9 cellular contexts compared by ENCODE assay signal in the genomic region with DNA sequence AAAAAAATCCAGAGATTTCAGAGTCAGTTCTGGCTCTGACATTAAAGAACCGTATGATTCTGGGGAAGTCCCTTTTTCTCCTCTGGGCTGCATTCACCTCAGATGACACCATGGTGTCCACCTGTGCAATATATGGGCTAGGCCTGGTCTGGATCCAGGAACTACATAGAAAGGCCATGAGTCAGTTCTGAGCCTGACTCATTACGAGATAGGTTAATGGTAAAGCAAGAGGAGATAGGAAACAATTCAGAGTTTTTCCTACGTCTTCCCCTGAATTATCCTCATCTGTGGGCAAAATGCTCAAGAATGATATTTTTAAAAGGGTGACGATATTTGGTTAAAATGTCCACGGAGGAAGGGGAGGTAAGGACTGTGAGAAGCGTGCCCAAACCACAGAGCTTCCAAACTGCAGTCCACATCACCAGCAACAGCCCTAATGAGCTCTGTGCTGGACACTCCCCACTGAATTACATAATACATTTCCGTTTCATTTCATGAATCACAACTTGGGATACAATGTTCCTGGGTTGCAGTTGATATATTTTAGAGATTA.
A peak's percentile ranks its signal among the peaks of the same experiment; 100 is the strongest.
DNase-seq lines count a peak whose midpoint lies in the region; ATAC-seq and TF ChIP-seq lines count a peak whose summit lies in the region.
"Had no signal": no experiment of that assay in that cellular context is flagged by ENCODE, and none has a peak within 500 bp of the region (broad histone marks: within the 10 kb centered on the region; RNA-seq: fewer than 3 reads in every experiment).

No MANE protein-coding gene starts in this region.

- H3K4me3 Mint-ChIP-seq in activated CD4-positive, alpha-beta T cell treated with anti-CD3 and anti-CD28 coated beads, Interleukin-2, amount 10 ng/mL, durations not matched to agents 24 days and 14 days, result no peak overlapping the region

- no peaks in the 10 kb centered on the region for H3K9me3 Mint-ChIP-seq in activated CD4-positive, alpha-beta T cell treated with anti-CD3 and anti-CD28 coated beads, Interleukin-2, amount 10 ng/mL, durations not matched to agents 24 days and 14 days

- H3K27me3 ChIP-seq in SJCRH30 (no peaks in the 10 kb centered on the region), gastrocnemius medialis (no peaks in the 10 kb centered on the region)

- peak; percentile 40 for ATAC-seq in GM21717 (IDR thresholded peaks at IDR 0.05; ENCODE audit: unreplicated experiment)
- ATAC-seq in gastrocnemius medialis, result peak; percentile 96 to 98
- ATAC-seq in HG03025 (IDR thresholded peaks at IDR 0.05; ENCODE audit: low FRiP score, unreplicated experiment), result no peak
- ATAC-seq in GM18867 (IDR thresholded peaks at IDR 0.05; ENCODE audit: unreplicated experiment), result no peak

- H3K9me3 ChIP-seq in SJCRH30 (replicated peaks) (0 out of 2 replicates have a peak, but pooled peaks cover 2% of the 10 kb centered on the region), gastrocnemius medialis (no peaks in the 10 kb centered on the region)

- no peak for TF ChIP-seq CTCF in fibroblast of villous mesenchyme (IDR thresholded peaks at IDR 0.05; ENCODE audit: insufficient read depth, low read depth, low read length)
- TF ChIP-seq CTCF in gastrocnemius medialis (IDR thresholded peaks at IDR 0.05 in 4 of 5, conservative IDR thresholded peaks at IDR 0.05 in 1 of 5), result no peak

- H3K27ac ChIP-seq in SJCRH30 (peak overlapping the region; percentile 38), gastrocnemius medialis (peak overlapping the region; percentile 13 to 63 (median 54))

- DNase-seq in SJCRH30 (peak; percentile 47 to 56), fibroblast of villous mesenchyme (ENCODE audit: low read depth) (peak; percentile 91), gastrocnemius medialis (peak; percentile 45 to 61), T-helper 1 cell (no peak)
- no peak for DNase-seq in activated CD4-positive, alpha-beta T cell treated with anti-CD3 and anti-CD28 coated beads, Interleukin-2, amount 10 ng/mL, durations not matched to agents 24 days and 14 days
- DNase-seq: stimulated activated CD4-positive, alpha-beta T cell treated with anti-CD3 and anti-CD28 coated beads, Interleukin-2, amount 100 ng/mL, for 24 hours had no signal

- peaks cover 6% of the 10 kb centered on the region for H3K27me3 Mint-ChIP-seq in activated CD4-positive, alpha-beta T cell treated with anti-CD3 and anti-CD28 coated beads, Interleukin-2, amount 10 ng/mL, durations not matched to agents 24 days and 14 days

- H3K4me3 ChIP-seq in SJCRH30, result no peak overlapping the region
- H3K4me3 ChIP-seq in fibroblast of villous mesenchyme (ENCODE audit: low read depth, low read length), result peak overlapping the region; percentile 1
- H3K4me3 ChIP-seq in gastrocnemius medialis, result no peak overlapping the region

- no peak for TF ChIP-seq POLR2A in gastrocnemius medialis (IDR thresholded peaks at IDR 0.05)

- H3K27ac Mint-ChIP-seq in activated CD4-positive, alpha-beta T cell treated with anti-CD3 and anti-CD28 coated beads, Interleukin-2, amount 10 ng/mL, durations not matched to agents 24 days and 14 days, result no peak overlapping the region

- H3K4me1 Mint-ChIP-seq in activated CD4-positive, alpha-beta T cell treated with anti-CD3 and anti-CD28 coated beads, Interleukin-2, amount 10 ng/mL, durations not matched to agents 24 days and 14 days, result no peaks in the 10 kb centered on the region

- H3K36me3 Mint-ChIP-seq in activated CD4-positive, alpha-beta T cell treated with anti-CD3 and anti-CD28 coated beads, Interleukin-2, amount 10 ng/mL, durations not matched to agents 24 days and 14 days (ENCODE audit: low read depth), result no peaks in the 10 kb centered on the region

- no peaks in the 10 kb centered on the region for H3K36me3 ChIP-seq in SJCRH30
- no peaks in the 10 kb centered on the region for H3K36me3 ChIP-seq in gastrocnemius medialis

- intact Hi-C loops in gastrocnemius medialis (cut with DNase I; ENCODE audit: low total_unique reads), result loop anchor here (5.0 kb wide), 1 partner anchor 319 kb away; no protein-coding TSS in a partner anchor
- intact Hi-C loops in activated CD4-positive, alpha-beta T cell treated with anti-CD3 and anti-CD28 coated beads, Interleukin-2, amount 10 ng/mL, durations not matched to agents 24 days and 14 days (cut with micrococcal nuclease), result no loop called here

- H3K4me1 ChIP-seq in SJCRH30 (peaks cover 10% of the 10 kb centered on the region; the same call in 1 of the 2 replicates), gastrocnemius medialis (peaks cover 11 to 12% of the 10 kb centered on the region in 2 donors)

- in situ Hi-C loops in gastrocnemius medialis (cut with MboI; ENCODE audit: low sequenced_read_pairs in 4 of 4), result no loop called here

Comparison
In these comparisons a context has a peak if more than half of its experiments do, and no peak if none do; other contexts are left out.
1. ATAC-seq: peak in GM21717 (single experiment) and gastrocnemius medialis (2 of 2); none in HG03025 (single experiment) and GM18867 (single experiment).
2. DNase-seq: peak in SJCRH30 (2 of 2), fibroblast of villous mesenchyme (single experiment) and gastrocnemius medialis (2 of 2); none in activated CD4-positive, alpha-beta T cell treated with anti-CD3 and anti-CD28 coated beads, Interleukin-2, amount 10 ng/mL, durations not matched to agents 24 days and 14 days (single experiment) and T-helper 1 cell (0 of 5).